Comparison of ENCODE assay signal across 30 cellular contexts in the genomic region with DNA sequence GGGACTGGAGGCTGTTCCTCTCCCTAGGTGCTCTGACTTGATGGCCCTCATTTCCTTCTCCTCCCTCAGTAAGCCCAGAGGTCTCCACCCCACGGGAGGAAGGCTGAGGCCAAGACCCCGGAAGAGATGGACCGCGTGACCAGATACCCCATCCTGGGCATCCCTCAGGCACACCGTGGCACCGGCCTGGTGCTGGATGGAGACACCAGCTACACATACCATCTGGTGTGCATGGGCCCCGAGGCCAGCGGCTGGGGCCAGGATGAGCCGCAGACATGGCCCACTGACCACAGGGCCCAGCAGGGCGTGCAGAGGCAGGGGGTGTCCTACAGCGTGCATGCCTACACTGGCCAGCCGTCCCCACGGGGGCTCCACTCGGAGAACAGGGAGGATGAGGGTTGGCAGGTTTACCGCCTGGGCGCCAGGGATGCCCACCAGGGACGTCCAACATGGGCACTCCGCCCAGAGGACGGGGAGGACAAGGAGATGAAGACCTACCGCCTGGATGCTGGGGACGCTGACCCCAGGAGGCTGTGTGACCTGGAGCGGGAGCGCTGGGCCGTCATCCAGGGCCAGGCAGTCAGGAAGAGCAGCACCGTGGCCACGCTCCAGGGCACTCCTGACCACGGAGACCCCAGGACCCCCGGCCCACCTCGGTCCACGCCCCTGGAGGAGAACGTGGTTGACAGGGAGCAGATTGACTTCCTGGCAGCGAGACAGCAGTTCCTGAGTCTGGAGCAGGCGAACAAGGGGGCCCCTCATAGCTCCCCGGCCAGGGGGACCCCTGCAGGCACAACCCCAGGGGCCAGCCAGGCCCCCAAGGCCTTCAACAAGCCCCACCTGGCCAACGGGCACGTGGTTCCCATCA. TPM values are rescaled to one million over a fixed set of nuclear protein-coding genes. Genes with fewer than 3 reads are reported as not detected.
"Had no signal": no experiment of that assay in that cellular context is flagged by ENCODE, and none has a peak within 500 bp of the region (broad histone marks: within the 10 kb centered on the region; RNA-seq: fewer than 3 reads in every experiment).

No MANE protein-coding gene starts in this region.

- ATAC-seq: PC-3 had no signal

- H3K36me3 ChIP-seq: brain microvascular endothelial cell had no signal

- DNase-seq: activated B cell treated with CpG ODN at 0.5 μM for 24 hours; activated CD4-positive, alpha-beta T cell treated with anti-CD3 and anti-CD28 coated beads for 4 hours; activated CD4-positive, alpha-beta T cell treated with anti-CD3 and anti-CD28 coated beads, Interleukin-2, amount 50 U/mL, for 1 hour; activated effector memory CD4-positive, alpha-beta T cell treated with anti-CD3 and anti-CD28 coated beads, Interleukin-2, amount 50 U/mL, for 16 hours; activated naive CD4-positive, alpha-beta T cell; activated T-cell treated with anti-CD3 and anti-CD28 coated beads, Interleukin-2, amount 50 U/mL, for 1 hour; activated T-cell treated with anti-CD3 and anti-CD28 coated beads, Interleukin-2, amount 50 U/mL, for 72 hours; amniotic stem cell; aorta; central memory CD4-positive, alpha-beta T cell; NCI-H1105; NCI-H1417 treated with DMSO at 0.1 percent for 48 hours; NCI-H187 treated with DMSO at 0.1 percent for 48 hours; NCI-H2081 treated with DMSO at 0.1 percent for 48 hours; NCI-H345; NCI-H524 treated with DMSO at 0.1 percent for 48 hours; NCI-H748 treated with DMSO at 0.1 percent for 48 hours; NK-92 treated with Interleukin-12 subunit alpha and Interleukin-12 subunit beta, amount 100 ng/mL, for 24 hours; Right ventricle myocardium superior; RPMI8226; SW 1271; T-helper 1 cell; T-helper 9 cell had no signal

- H3K27me3 ChIP-seq: brain microvascular endothelial cell, Peyer's patch had no signal

- H3K27ac ChIP-seq: brain microvascular endothelial cell, VCaP had no signal

RNA-seq across cellular contexts. Expression of a gene that starts 6.1 kb away (rescaled TPM):
- total RNA-seq: activated B cell treated with CpG ODN at 0.5 μM for 24 hours; activated CD4-positive, alpha-beta memory T cell treated with anti-CD3 and anti-CD28 coated beads for 36 hours; activated CD8-positive, alpha-beta memory T cell treated with anti-CD3 and anti-CD28 coated beads for 36 hours; activated T-cell treated with anti-CD3 and anti-CD28 coated beads, Interleukin-2, amount 50 U/mL, for 72 hours; Right ventricle myocardium superior had no signal

RNA-seq across cellular contexts. Expression of a gene that starts 48.3 kb away (rescaled TPM):
- total RNA-seq: activated B cell treated with CpG ODN at 0.5 μM for 24 hours; activated naive CD8-positive, alpha-beta T cell treated with anti-CD3 and anti-CD28 coated beads for 36 hours had no signal
